Comparison of ENCODE assay signal across 1 cellular context in genomic region chr9:132162764-132163456, GRCh38.
TF ChIP-seq lines count a peak whose summit lies in the region.

No MANE protein-coding gene starts in this region.

TF ChIP-seq in HepG2, 621 proteins besides CTCF, POLR2A, EP300 and RAD21:
- TF ChIP-seq KIAA2018 (CRISPR knock-in tag; IDR thresholded peaks at IDR 0.05; ENCODE audit: borderline replicate concordance) (no peak), NFYB (CRISPR knock-in tag; IDR thresholded peaks at IDR 0.05) (no peak), BCLAF1 (IDR thresholded peaks at IDR 0.05) (no peak), ZNF333 (CRISPR knock-in tag; IDR thresholded peaks at IDR 0.05; ENCODE audit: borderline replicate concordance) (no peak), MTF2 (CRISPR knock-in tag; IDR thresholded peaks at IDR 0.05; ENCODE audit: borderline replicate concordance) (peak; percentile 28; the same call in 1 of the 2 replicates), TSC22D2 (CRISPR knock-in tag; IDR thresholded peaks at IDR 0.05; ENCODE audit: borderline replicate concordance) (no peak), ZNF232 (CRISPR knock-in tag; IDR thresholded peaks at IDR 0.05; ENCODE audit: borderline replicate concordance) (no peak), EZH2 (conservative IDR thresholded peaks at IDR 0.05; ENCODE audit: low read depth, low read length) (peak; percentile 76; the same call in 1 of the 2 replicates), ARNTL (CRISPR knock-in tag; IDR thresholded peaks at IDR 0.05) (no peak), SCMH1 (CRISPR knock-in tag; IDR thresholded peaks at IDR 0.05; ENCODE audit: borderline replicate concordance) (no peak), ZSCAN29 (CRISPR knock-in tag; conservative IDR thresholded peaks at IDR 0.05) (no peak), FOXA3 (CRISPR knock-in tag; IDR thresholded peaks at IDR 0.05) (no peak), BHLHE40 (IDR thresholded peaks at IDR 0.05; ENCODE audit: low read length) (no peak), FOXP1 (IDR thresholded peaks at IDR 0.05) (no peak), FOXP1 (CRISPR knock-in tag; IDR thresholded peaks at IDR 0.05) (no peak)
